ENCODE assay signal across 1 cellular context in the genomic region with DNA sequence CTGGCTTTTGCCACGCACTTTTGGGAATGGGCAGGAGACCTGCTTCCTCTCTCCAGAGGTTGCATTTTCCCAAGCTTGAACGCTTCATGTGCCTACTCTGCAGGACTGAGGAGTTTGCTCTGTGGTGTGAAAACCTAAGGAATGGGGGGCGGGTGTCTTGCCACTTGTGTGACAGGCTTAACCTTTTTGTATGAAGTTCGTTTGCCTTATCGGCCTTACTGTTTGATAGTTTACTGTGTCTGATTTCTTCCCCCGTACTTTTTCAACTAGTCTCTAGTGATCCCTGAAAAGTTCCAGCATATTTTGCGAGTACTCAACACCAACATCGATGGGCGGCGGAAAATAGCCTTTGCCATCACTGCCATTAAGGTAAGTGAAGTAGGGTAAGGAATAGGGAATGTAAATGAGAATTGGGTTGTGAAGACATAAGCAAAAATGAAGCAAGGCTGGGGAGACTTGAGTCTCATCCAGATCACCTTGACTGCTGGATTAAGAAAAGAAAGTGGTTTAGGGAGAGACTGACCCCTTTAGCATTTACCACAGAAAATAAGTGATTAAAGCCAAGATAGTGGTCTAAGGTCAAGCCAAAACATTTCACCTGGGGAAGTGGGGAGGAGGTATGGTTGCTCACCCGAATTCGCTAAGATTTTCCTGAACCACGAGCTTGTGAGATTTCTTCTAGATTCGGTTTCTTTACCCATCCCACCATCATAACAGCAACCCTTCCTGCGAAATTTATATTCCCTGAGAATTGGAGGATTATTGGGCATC.
TF ChIP-seq lines count a peak whose summit lies in the region.

No MANE protein-coding gene starts in this region.

TF ChIP-seq in HEK293, 187 proteins besides CTCF, POLR2A, EP300 and RAD21 (continued from another document):
- TF ChIP-seq, protein P1, sequence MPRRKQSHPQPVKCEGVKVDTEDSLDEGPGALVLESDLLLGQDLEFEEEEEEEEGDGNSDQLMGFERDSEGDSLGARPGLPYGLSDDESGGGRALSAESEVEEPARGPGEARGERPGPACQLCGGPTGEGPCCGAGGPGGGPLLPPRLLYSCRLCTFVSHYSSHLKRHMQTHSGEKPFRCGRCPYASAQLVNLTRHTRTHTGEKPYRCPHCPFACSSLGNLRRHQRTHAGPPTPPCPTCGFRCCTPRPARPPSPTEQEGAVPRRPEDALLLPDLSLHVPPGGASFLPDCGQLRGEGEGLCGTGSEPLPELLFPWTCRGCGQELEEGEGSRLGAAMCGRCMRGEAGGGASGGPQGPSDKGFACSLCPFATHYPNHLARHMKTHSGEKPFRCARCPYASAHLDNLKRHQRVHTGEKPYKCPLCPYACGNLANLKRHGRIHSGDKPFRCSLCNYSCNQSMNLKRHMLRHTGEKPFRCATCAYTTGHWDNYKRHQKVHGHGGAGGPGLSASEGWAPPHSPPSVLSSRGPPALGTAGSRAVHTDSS (tag by site-specific recombination; IDR thresholded peaks at IDR 0.05), result no peak
- TF ChIP-seq ZNF791 (tag by site-specific recombination; IDR thresholded peaks at IDR 0.05) (no peak), ZNF670 (tag by site-specific recombination; IDR thresholded peaks at IDR 0.05; ENCODE audit: low read depth) (no peak)
- TF ChIP-seq, protein P2, sequence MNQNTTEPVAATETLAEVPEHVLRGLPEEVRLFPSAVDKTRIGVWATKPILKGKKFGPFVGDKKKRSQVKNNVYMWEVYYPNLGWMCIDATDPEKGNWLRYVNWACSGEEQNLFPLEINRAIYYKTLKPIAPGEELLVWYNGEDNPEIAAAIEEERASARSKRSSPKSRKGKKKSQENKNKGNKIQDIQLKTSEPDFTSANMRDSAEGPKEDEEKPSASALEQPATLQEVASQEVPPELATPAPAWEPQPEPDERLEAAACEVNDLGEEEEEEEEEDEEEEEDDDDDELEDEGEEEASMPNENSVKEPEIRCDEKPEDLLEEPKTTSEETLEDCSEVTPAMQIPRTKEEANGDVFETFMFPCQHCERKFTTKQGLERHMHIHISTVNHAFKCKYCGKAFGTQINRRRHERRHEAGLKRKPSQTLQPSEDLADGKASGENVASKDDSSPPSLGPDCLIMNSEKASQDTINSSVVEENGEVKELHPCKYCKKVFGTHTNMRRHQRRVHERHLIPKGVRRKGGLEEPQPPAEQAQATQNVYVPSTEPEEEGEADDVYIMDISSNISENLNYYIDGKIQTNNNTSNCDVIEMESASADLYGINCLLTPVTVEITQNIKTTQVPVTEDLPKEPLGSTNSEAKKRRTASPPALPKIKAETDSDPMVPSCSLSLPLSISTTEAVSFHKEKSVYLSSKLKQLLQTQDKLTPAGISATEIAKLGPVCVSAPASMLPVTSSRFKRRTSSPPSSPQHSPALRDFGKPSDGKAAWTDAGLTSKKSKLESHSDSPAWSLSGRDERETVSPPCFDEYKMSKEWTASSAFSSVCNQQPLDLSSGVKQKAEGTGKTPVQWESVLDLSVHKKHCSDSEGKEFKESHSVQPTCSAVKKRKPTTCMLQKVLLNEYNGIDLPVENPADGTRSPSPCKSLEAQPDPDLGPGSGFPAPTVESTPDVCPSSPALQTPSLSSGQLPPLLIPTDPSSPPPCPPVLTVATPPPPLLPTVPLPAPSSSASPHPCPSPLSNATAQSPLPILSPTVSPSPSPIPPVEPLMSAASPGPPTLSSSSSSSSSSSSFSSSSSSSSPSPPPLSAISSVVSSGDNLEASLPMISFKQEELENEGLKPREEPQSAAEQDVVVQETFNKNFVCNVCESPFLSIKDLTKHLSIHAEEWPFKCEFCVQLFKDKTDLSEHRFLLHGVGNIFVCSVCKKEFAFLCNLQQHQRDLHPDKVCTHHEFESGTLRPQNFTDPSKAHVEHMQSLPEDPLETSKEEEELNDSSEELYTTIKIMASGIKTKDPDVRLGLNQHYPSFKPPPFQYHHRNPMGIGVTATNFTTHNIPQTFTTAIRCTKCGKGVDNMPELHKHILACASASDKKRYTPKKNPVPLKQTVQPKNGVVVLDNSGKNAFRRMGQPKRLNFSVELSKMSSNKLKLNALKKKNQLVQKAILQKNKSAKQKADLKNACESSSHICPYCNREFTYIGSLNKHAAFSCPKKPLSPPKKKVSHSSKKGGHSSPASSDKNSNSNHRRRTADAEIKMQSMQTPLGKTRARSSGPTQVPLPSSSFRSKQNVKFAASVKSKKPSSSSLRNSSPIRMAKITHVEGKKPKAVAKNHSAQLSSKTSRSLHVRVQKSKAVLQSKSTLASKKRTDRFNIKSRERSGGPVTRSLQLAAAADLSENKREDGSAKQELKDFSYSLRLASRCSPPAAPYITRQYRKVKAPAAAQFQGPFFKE (tag by site-specific recombination; IDR thresholded peaks at IDR 0.05; ENCODE audit: borderline replicate concordance), result no peak
